In genomic region chr12:120376890-120377572, GRCh38 we compare ENCODE assay signal across 21 cellular contexts. TPM values are rescaled to one million over a fixed set of nuclear protein-coding genes. Genes with fewer than 3 reads are reported as not detected.
DNase-seq lines count a peak whose midpoint lies in the region; ATAC-seq, FAIRE-seq and TF ChIP-seq lines count a peak whose summit lies in the region.
"Had no signal": no experiment of that assay in that cellular context is flagged by ENCODE, and none has a peak within 500 bp of the region (broad histone marks: within the 10 kb centered on the region; RNA-seq: fewer than 3 reads in every experiment).

No MANE protein-coding gene starts in this region.

- TF ChIP-seq POLR2A in A549 (IDR thresholded peaks at IDR 0.05; ENCODE audit: low read length): no peak

- H2AFZ ChIP-seq in neural progenitor cell (replicated peaks): no peak overlapping the region

- H3K36me3 Mint-ChIP-seq in neural progenitor cell: peaks cover 2% of the 10 kb centered on the region
- H3K36me3 Mint-ChIP-seq: CD14-positive monocyte, T-cell had no signal

- no peak overlapping the region for H3K4me3 Mint-ChIP-seq in neural progenitor cell
- H3K4me3 Mint-ChIP-seq: T-cell had no signal

- CTCF ChIA-PET in A549 (lab: Yijun Ruan, JAX): interaction anchor here (1.8 to 3.1 kb wide), 3 partner anchors 10 to 44 kb away, joined by 4 to 13 read pairs (median 8); no protein-coding TSS in a partner anchor

- FAIRE-seq in A549 (lab: Jason Lieb, UNC): no peak

- POLR2A ChIA-PET in A549 (lab: Yijun Ruan, JAX): interaction anchor here (0.6 kb wide), 1 partner anchor 176 kb away, joined by 3 read pairs; no protein-coding TSS in a partner anchor

- H3K4me1 ChIP-seq in A549: peaks cover 6% of the 10 kb centered on the region; the same call in 1 of the 3 replicates
- H3K4me1 ChIP-seq in DOHH2 (ENCODE audit: control insufficient read depth, low read length): peaks cover 13% of the 10 kb centered on the region
- peaks cover 20% of the 10 kb centered on the region for H3K4me1 ChIP-seq in neural progenitor cell

- no peaks in the 10 kb centered on the region for H3K36me3 ChIP-seq in DOHH2 (ENCODE audit: control insufficient read depth, low read length)
- no peaks in the 10 kb centered on the region for H3K36me3 ChIP-seq in neural progenitor cell

- H3K9me3 ChIP-seq in A549 (no peaks in the 10 kb centered on the region), DOHH2 (ENCODE audit: control insufficient read depth, insufficient read depth, low read length) (no peaks in the 10 kb centered on the region), neural progenitor cell (ENCODE audit: low read depth) (no peaks in the 10 kb centered on the region)
- H3K9me3 ChIP-seq: SK-N-SH had no signal

- H3K4me2 ChIP-seq in A549: no peak overlapping the region
- H3K4me2 ChIP-seq in DOHH2 (ENCODE audit: low read length): peak overlapping the region; percentile 46
- no peak overlapping the region for H3K4me2 ChIP-seq in neural progenitor cell
- H3K4me2 ChIP-seq: SK-N-SH had no signal

- no peak for TF ChIP-seq CTCF in A549 (IDR thresholded peaks at IDR 0.05)
- no peak for TF ChIP-seq CTCF in DOHH2 (IDR thresholded peaks at IDR 0.05; ENCODE audit: low read depth, low read length, poor library complexity, severe bottlenecking)
- no peak for TF ChIP-seq CTCF in neural progenitor cell (IDR thresholded peaks at IDR 0.05)

- H3K4me1 Mint-ChIP-seq in neural progenitor cell: peaks cover 49% of the 10 kb centered on the region
- H3K4me1 Mint-ChIP-seq: T-cell had no signal

- no peaks in the 10 kb centered on the region for H3K9me3 Mint-ChIP-seq in neural progenitor cell
- H3K9me3 Mint-ChIP-seq: T-cell had no signal

- H3K4me3 ChIP-seq in A549 (no peak overlapping the region), DOHH2 (ENCODE audit: low read length) (peak overlapping the region; percentile 10; the same call in 1 of the 2 replicates), neural progenitor cell (no peak overlapping the region)

- peaks cover 3% of the 10 kb centered on the region for H3K27me3 Mint-ChIP-seq in neural progenitor cell (ENCODE audit: insufficient read depth, low read depth)

- intact Hi-C loops in posterior vena cava (cut with DNase I): no loop called here

- DNase-seq in A549 (ENCODE audit: low read depth in 1 of 2, low spot score in 1 of 2) (no peak), RPMI8226 (peak; percentile 77), neural progenitor cell (ENCODE audit: low spot score) (no peak), NCI-H1092 treated with DMSO at 0.1 percent for 48 hours (lab: John Stamatoyannopoulos, UW) (no peak), posterior vena cava (ENCODE audit: low spot score) (no peak)
- DNase-seq: DMS79 treated with DMSO at 0.1 percent for 48 hours, H9, NCI-H1105, NCI-H345, NCI-H524 treated with DMSO at 0.1 percent for 48 hours, SHP77 treated with DMSO at 0.1 percent for 48 hours, SK-N-SH, T-cell had no signal

- H3K9ac ChIP-seq in neural progenitor cell: no peak overlapping the region
- H3K9ac ChIP-seq: SK-N-SH had no signal

- no peaks in the 10 kb centered on the region for H3K9me2 ChIP-seq in DOHH2 (replicated peaks; ENCODE audit: control insufficient read depth, low read length)
- H3K9me2 ChIP-seq: SK-N-SH had no signal

- H3K79me2 ChIP-seq in DOHH2 (ENCODE audit: control insufficient read depth, low read length): no peaks in the 10 kb centered on the region
- no peaks in the 10 kb centered on the region for H3K79me2 ChIP-seq in neural progenitor cell (ENCODE audit: low read depth)

- H3F3A ChIP-seq in DOHH2 (ENCODE audit: control insufficient read depth, insufficient read depth) (no peaks in the 10 kb centered on the region), neural progenitor cell (ENCODE audit: low read depth) (peaks cover 18% of the 10 kb centered on the region)

- H3K27me3 ChIP-seq in DOHH2 (ENCODE audit: control insufficient read depth, low read length) (peaks cover 25% of the 10 kb centered on the region), neural progenitor cell (no peaks in the 10 kb centered on the region)

- H4K20me1 ChIP-seq in DOHH2 (ENCODE audit: control insufficient read depth, insufficient read depth, low read depth, low read length) (no peaks in the 10 kb centered on the region), neural progenitor cell (ENCODE audit: low read depth) (no peaks in the 10 kb centered on the region)

- H3K27ac ChIP-seq in A549: no peak overlapping the region
- no peak overlapping the region for H3K27ac ChIP-seq in DOHH2 (ENCODE audit: low read depth, low read length)
- H3K27ac ChIP-seq in neural progenitor cell: peak overlapping the region; percentile 6

- peak overlapping the region; percentile 79 for H3K27ac Mint-ChIP-seq in neural progenitor cell

- 60% methylated on average over 6 of the region's 6 CpGs for WGBS in A549 (ENCODE audit: missing lambda C conversion rate)

- ATAC-seq in A549 (peak in 1 of 2 experiments; percentile 11; a peak in 1 of 6 replicates), HG02763 (IDR thresholded peaks at IDR 0.05; ENCODE audit: unreplicated experiment) (no peak), HG03520 (IDR thresholded peaks at IDR 0.05; ENCODE audit: unreplicated experiment) (no peak)
- ATAC-seq: T-cell had no signal

- no peak for TF ChIP-seq EP300 in A549 (IDR thresholded peaks at IDR 0.05)

- TF ChIP-seq RAD21 in A549 (conservative IDR thresholded peaks at IDR 0.05 in 1 of 2, IDR thresholded peaks at IDR 0.05 in 1 of 2): no peak

TF ChIP-seq in A549, 52 proteins besides CTCF, POLR2A, EP300 and RAD21:
- TF ChIP-seq TP53 (CRISPR knock-in tag; IDR thresholded peaks at IDR 0.05) (no peak), NFE2L2 (conservative IDR thresholded peaks at IDR 0.05; ENCODE audit: low read length) (0 out of 2 replicates have a peak, but pooled peaks have one; percentile 3)

RNA-seq across cellular contexts. Expression of gene MSI1, which starts 8.1 kb away (rescaled TPM):
- polyA plus RNA-seq in A549 (2011; rRNA removed) (0.44 and 0.72 TPM in 2 replicates), A549 (2017; fragmentation: RNase III; extraction: RNeasy Plus Mini Kit Qiagen cat#74134 plus additional on column Dnase treatment) (1.0 to 1.9 TPM (median 1.4 TPM) in 3 replicates)
- 1.0 TPM in 2 replicates for polyA plus RNA-seq in A549 (2012; cell fraction: cytosol; rRNA removed)
- polyA plus RNA-seq in A549 (2012; cell fraction: nucleus; rRNA removed): 1.4 and 2.4 TPM in 2 replicates
- 0.91 and 1.8 TPM in 2 replicates for polyA minus RNA-seq in A549 (2011; rRNA and poly(A)+ RNA removed)
- total RNA-seq in neural progenitor cell (ENCODE audit: low replicate concordance) (40.2 and 48.6 TPM in 2 replicates), posterior vena cava (1 to 10 TPM in 1 of 2 donors, under 1 TPM in 1; 0.28 to 1.0 TPM)
- total RNA-seq: LHCN-M2, OCI-LY7, RPMI7951 had no signal
- polyA plus RNA-seq: CD14-positive monocyte had no signal

RNA-seq across cellular contexts. Expression of gene PLA2G1B, which starts 49.5 kb away (rescaled TPM):
- polyA plus RNA-seq in A549 (2011; rRNA removed): 0.21 TPM in 1 of 2 replicates, not detected in the other
- not detected in 2 replicates for polyA plus RNA-seq in A549 (2012; cell fraction: cytosol; rRNA removed)
- polyA plus RNA-seq in A549 (2012; cell fraction: nucleus; rRNA removed): not detected in 2 replicates
- polyA plus RNA-seq in A549 (2017; fragmentation: RNase III; extraction: RNeasy Plus Mini Kit Qiagen cat#74134 plus additional on column Dnase treatment): not detected in 3 replicates
- not detected in 2 replicates for polyA minus RNA-seq in A549 (2011; rRNA and poly(A)+ RNA removed)
- not detected in 2 replicates for total RNA-seq in neural progenitor cell (ENCODE audit: low replicate concordance)
- total RNA-seq in posterior vena cava: 1 to 10 TPM in 1 of 2 donors, not detected in 1; 2.0 TPM
- total RNA-seq: G401, H9, LHCN-M2, OCI-LY7 had no signal
- polyA plus RNA-seq: CD14-positive monocyte, SK-N-SH had no signal

Comparison
In these comparisons a context has a peak if more than half of its experiments do, and no peak if none do; other contexts are left out.
1. RNA of gene MSI1, which starts 8.1 kb away (total RNA-seq): 40.2 to 48.6 TPM in neural progenitor cell; 0.28 to 1.0 TPM in posterior vena cava; every median in the first group is over 10 times any median in the second.